1 cellular context compared by ENCODE assay signal in genomic region chr16:52747196-52747595, GRCh38.
TF ChIP-seq lines count a peak whose summit lies in the region.

No MANE protein-coding gene starts in this region.

TF ChIP-seq in GM23338, 12 proteins besides CTCF, POLR2A, EP300 and RAD21:
- TF ChIP-seq EZH2phosphoT487 (IDR thresholded peaks at IDR 0.05; ENCODE audit: unreplicated experiment) (no peak), CREB1 (CRISPR knock-in tag; IDR thresholded peaks at IDR 0.05; ENCODE audit: low read depth) (no peak), EZH2 (IDR thresholded peaks at IDR 0.05; ENCODE audit: low read depth, unreplicated experiment) (no peak), NANOG (IDR thresholded peaks at IDR 0.05; ENCODE audit: borderline replicate concordance) (no peak), POLR2AphosphoS5 (IDR thresholded peaks at IDR 0.05; ENCODE audit: low read depth) (no peak), STAT1 (IDR thresholded peaks at IDR 0.05; ENCODE audit: unreplicated experiment) (no peak), REST (IDR thresholded peaks at IDR 0.05; ENCODE audit: unreplicated experiment) (no peak), JUNB (IDR thresholded peaks at IDR 0.05; ENCODE audit: unreplicated experiment) (no peak), ETS1 (IDR thresholded peaks at IDR 0.05) (no peak), ZNF331 (CRISPR knock-in tag; IDR thresholded peaks at IDR 0.05; ENCODE audit: low read depth) (no peak), ZNF114 (CRISPR knock-in tag; IDR thresholded peaks at IDR 0.05) (no peak), ZNF462 (CRISPR knock-in tag; IDR thresholded peaks at IDR 0.05) (no peak)
